1 cellular context compared by ENCODE assay signal in the genomic region with DNA sequence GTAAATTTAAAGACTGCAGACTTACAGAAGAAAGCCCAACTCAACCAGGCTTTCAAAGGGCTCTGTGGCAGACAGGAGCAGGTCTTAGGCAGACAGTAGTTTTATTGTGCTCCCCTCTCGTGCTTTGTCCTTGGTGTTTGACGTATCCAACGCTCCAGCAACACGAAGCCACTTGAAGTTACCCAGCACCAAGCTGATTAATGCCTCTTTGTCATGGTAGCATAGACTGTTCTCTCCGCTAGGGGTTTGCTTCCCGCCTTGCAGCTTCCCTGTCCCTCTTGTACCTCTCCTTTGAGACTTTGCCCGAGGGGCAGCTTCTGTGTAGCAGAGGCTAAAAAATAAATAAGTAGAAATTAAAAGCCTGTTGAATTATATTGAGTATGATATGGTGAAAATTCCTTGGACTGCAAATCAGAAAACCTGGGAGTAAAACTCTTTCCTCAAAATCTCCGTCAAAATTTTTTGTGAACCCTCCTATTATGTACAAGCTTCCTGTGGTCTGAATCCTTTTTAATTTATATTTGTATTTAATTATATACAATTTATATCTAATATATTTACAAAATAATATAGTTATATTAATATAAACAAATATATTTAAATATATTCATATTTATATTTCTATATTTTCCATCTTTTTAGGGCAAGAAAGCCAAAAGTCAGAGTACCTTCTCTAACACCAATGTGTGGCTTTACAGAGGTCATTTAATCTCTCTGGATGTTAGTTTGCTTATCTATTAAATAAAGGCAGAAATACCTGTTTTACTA.
TF ChIP-seq lines count a peak whose summit lies in the region.

No MANE protein-coding gene starts in this region.

TF ChIP-seq in HepG2, 621 proteins besides CTCF, POLR2A, EP300 and RAD21 (continued from another document):
- no peak for TF ChIP-seq ZC3H4 (CRISPR knock-in tag; IDR thresholded peaks at IDR 0.05; ENCODE audit: borderline replicate concordance)
- no peak for TF ChIP-seq ZNF598 (CRISPR knock-in tag; IDR thresholded peaks at IDR 0.05; ENCODE audit: borderline replicate concordance)
